In the genomic region with DNA sequence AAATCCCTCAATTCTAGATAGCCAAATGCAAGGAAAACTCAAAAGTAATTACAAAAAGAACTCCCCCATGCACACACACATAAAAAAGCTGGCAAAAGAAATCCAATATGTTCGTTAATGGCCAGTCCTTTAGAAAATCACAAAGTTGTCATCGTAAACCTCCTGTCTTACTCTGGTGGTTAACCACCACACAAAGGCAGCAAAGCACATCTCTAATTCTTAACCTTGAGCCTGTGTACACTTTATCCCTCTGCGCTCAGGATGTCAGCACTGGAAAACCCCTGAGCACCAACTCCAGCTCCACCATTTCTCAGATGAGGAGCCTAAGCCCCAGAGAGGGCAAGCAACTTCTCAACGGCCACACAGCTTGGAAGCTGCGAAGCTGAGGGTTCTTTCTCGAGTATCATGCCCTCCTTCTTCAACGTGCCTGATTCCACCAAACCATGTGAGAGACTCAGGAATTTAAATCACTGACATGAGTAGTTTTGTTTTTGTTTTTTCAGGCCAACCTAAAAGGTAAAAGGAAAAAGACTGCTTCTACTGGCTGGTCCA, we compare ENCODE assay signal across 21 cellular contexts.
"Had no signal": no experiment of that assay in that cellular context is flagged by ENCODE, and none has a peak within 500 bp of the region (broad histone marks: within the 10 kb centered on the region; RNA-seq: fewer than 3 reads in every experiment).

No MANE protein-coding gene starts in this region.

- ATAC-seq: foreskin keratinocyte; lower lobe of right lung; natural killer cell treated with Interleukin-12 subunit alpha and Interleukin-12 subunit beta and Interleukin-15 and Interleukin-18, amount 100 ng/mL, for 72 hours; right cardiac atrium; stimulated activated naive CD8-positive, alpha-beta T cell treated with anti-CD3 and anti-CD28 coated beads, Interleukin-15, Interleukin-2, amounts not matched to agents 100 U/mL and 50 U/mL, for 24 hours; upper lobe of right lung had no signal

- H3K4me2 ChIP-seq: smooth muscle cell had no signal

- DNase-seq: effector CD4-positive, alpha-beta T cell; endodermal cell; erythroblast; foreskin keratinocyte; immature natural killer cell; left ventricle myocardium inferior; lower lobe of right lung; mesenchymal stem cell; midbrain; right cardiac atrium; stimulated activated CD4-positive, alpha-beta T cell treated with anti-CD3 and anti-CD28 coated beads, Interleukin-2, amount 100 ng/mL, for 48 hours; stimulated activated naive CD8-positive, alpha-beta T cell treated with anti-CD3 and anti-CD28 coated beads, Interleukin-15, Interleukin-2, amounts not matched to agents 100 U/mL and 50 U/mL, for 24 hours; tibial artery; upper lobe of right lung had no signal

- H3K36me3 Mint-ChIP-seq: natural killer cell treated with Interleukin-12 subunit alpha and Interleukin-12 subunit beta and Interleukin-15 and Interleukin-18, amount 100 ng/mL, for 72 hours had no signal

- H3K27ac ChIP-seq: coronary artery, foreskin keratinocyte, left ventricle myocardium inferior, lower lobe of right lung, neutrophil, tibial artery, upper lobe of right lung, vagina had no signal

- H3K9me3 Mint-ChIP-seq: endodermal cell; immature natural killer cell; natural killer cell treated with Interleukin-12 subunit alpha and Interleukin-12 subunit beta and Interleukin-15 and Interleukin-18, amount 100 ng/mL, for 72 hours had no signal

- H3K4me1 ChIP-seq: lower lobe of right lung, upper lobe of right lung had no signal

- H3K27ac Mint-ChIP-seq: endodermal cell; immature natural killer cell; natural killer cell treated with Interleukin-12 subunit alpha and Interleukin-12 subunit beta and Interleukin-15 and Interleukin-18, amount 100 ng/mL, for 72 hours had no signal

- FAIRE-seq: endothelial cell of umbilical vein, keratinocyte had no signal

- H3K4me3 Mint-ChIP-seq: endodermal cell; immature natural killer cell; natural killer cell treated with Interleukin-12 subunit alpha and Interleukin-12 subunit beta and Interleukin-15 and Interleukin-18, amount 100 ng/mL, for 72 hours had no signal

- H3K27me3 ChIP-seq: foreskin keratinocyte, tibial artery, upper lobe of right lung, vagina had no signal

- H3K4me3 ChIP-seq: coronary artery, left ventricle myocardium inferior, lower lobe of right lung, smooth muscle cell, tibial artery, upper lobe of right lung, vagina had no signal

- H3K4me1 Mint-ChIP-seq: immature natural killer cell had no signal

- H3K36me3 ChIP-seq: left ventricle myocardium inferior, lower lobe of right lung, neutrophil, tibial artery, upper lobe of right lung, vagina had no signal

- H3K9me3 ChIP-seq: left ventricle myocardium inferior, lower lobe of right lung, neutrophil, tibial artery, upper lobe of right lung, vagina had no signal
